In the genomic region with DNA sequence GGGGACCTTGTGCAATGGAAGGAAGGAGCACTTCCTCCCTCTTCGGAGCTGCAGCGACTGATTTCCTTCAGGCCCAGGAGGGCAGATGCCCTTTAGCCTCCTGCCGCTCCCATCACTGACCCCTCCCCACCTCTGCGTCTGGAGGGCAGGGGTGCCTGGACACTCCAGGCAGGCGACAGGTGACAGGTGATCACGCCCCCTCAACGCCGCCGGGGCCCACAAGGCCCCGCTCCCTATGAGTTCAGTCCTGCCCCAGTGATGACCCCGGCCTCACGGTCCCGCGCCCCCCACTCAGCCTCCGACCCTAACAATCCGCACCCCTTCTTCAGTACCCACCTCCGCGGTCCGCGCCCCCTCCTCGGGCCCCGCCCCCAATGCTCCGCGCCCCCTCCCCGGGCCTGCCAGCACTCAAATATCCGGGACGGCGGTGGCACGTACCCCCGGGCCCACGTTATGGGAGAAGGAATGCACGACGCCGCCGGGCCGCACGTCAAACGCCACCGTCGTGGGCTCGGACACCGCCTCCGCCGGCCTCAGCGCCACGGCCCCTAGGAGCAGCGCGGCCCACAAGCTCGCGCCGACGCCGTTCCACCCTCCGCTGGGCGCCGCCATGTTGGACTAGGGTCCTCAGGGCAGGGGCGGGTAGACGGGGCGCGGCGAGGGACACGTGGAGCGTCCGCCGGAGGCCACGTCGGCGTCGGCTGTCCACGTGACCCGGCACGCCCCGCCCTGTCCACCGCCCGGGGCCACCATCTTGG, we compare ENCODE assay signal across 1 cellular context.
TF ChIP-seq lines count a peak whose summit lies in the region.

TSS of gene MYDGF (minus strand) at position 620 of the 758 bp plus-strand sequence. CDS start at position 612, 8 bp downstream.

TF ChIP-seq in K562, 482 proteins besides CTCF, POLR2A, EP300 and RAD21 (continued from another document):
- TF ChIP-seq, protein P1, sequence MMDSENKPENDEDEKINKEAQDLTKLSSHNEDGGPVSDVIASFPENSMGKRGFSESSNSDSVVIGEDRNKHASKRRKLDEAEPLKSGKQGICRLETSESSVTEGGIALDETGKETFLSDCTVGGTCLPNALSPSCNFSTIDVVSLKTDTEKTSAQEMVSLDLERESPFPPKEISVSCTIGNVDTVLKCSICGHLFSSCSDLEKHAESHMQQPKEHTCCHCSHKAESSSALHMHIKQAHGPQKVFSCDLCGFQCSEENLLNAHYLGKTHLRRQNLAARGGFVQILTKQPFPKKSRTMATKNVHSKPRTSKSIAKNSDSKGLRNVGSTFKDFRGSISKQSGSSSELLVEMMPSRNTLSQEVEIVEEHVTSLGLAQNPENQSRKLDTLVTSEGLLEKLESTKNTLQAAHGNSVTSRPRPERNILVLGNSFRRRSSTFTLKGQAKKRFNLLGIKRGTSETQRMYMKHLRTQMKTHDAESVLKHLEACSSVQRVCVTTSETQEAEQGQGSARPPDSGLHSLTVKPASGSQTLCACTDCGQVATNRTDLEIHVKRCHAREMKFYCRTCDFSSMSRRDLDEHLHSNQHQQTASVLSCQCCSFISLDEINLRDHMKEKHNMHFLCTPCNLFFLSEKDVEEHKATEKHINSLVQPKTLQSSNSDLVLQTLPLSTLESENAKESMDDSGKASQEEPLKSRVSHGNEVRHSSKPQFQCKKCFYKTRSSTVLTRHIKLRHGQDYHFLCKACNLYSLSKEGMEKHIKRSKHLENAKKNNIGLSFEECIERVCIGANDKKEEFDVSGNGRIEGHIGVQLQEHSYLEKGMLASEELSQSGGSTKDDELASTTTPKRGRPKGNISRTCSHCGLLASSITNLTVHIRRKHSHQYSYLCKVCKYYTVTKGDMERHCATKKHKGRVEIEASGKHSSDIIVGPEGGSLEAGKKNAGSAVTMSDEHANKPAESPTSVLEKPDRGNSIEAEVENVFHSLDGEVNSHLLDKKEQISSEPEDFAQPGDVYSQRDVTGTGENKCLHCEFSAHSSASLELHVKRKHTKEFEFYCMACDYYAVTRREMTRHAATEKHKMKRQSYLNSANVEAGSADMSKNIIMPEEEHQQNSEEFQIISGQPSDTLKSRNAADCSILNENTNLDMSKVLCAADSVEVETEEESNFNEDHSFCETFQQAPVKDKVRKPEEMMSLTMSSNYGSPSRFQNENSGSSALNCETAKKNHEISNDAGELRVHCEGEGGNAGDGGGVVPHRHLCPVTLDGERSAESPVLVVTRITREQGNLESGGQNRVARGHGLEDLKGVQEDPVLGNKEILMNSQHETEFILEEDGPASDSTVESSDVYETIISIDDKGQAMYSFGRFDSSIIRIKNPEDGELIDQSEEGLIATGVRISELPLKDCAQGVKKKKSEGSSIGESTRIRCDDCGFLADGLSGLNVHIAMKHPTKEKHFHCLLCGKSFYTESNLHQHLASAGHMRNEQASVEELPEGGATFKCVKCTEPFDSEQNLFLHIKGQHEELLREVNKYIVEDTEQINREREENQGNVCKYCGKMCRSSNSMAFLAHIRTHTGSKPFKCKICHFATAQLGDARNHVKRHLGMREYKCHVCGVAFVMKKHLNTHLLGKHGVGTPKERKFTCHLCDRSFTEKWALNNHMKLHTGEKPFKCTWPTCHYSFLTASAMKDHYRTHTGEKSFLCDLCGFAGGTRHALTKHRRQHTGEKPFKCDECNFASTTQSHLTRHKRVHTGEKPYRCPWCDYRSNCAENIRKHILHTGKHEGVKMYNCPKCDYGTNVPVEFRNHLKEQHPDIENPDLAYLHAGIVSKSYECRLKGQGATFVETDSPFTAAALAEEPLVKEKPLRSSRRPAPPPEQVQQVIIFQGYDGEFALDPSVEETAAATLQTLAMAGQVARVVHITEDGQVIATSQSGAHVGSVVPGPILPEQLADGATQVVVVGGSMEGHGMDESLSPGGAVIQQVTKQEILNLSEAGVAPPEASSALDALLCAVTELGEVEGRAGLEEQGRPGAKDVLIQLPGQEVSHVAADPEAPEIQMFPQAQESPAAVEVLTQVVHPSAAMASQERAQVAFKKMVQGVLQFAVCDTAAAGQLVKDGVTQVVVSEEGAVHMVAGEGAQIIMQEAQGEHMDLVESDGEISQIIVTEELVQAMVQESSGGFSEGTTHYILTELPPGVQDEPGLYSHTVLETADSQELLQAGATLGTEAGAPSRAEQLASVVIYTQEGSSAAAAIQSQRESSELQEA (IDR thresholded peaks at IDR 0.05; ENCODE audit: low read depth): peak; percentile 87
- TF ChIP-seq NR2C1 (IDR thresholded peaks at IDR 0.05): no peak
- TF ChIP-seq NR2C1 (tag; IDR thresholded peaks at IDR 0.05): no peak
- TF ChIP-seq RBFOX2 (IDR thresholded peaks at IDR 0.05; ENCODE audit: low read depth, low read length): peak; percentile 96
- TF ChIP-seq NRF1 (conservative IDR thresholded peaks at IDR 0.05 in 1 of 2, IDR thresholded peaks at IDR 0.05 in 1 of 2): 0 out of 4 replicates have a peak, but pooled peaks have one; percentile 25 to 48
- TF ChIP-seq MEF2A (IDR thresholded peaks at IDR 0.05; ENCODE audit: control insufficient read depth, low read depth, low read length): no peak
- TF ChIP-seq KLF13 (tag; IDR thresholded peaks at IDR 0.05; ENCODE audit: borderline replicate concordance, low read depth): peak; percentile 36; the same call in 1 of the 2 replicates
- TF ChIP-seq ZNF316 (IDR thresholded peaks at IDR 0.05): no peak
- no peak for TF ChIP-seq THAP7 (CRISPR knock-in tag; IDR thresholded peaks at IDR 0.05)
